ENCODE assay signal across 28 cellular contexts in genomic region chr3:150874666-150875219, GRCh38. TPM values are rescaled to one million over a fixed set of nuclear protein-coding genes. Genes with fewer than 3 reads are reported as not detected.
"Had no signal": no experiment of that assay in that cellular context is flagged by ENCODE, and none has a peak within 500 bp of the region (broad histone marks: within the 10 kb centered on the region; RNA-seq: fewer than 3 reads in every experiment).

No MANE protein-coding gene starts in this region.

- H3K27me3 Mint-ChIP-seq: activated naive CD4-positive, alpha-beta T cell treated with anti-CD3 and anti-CD28 coated beads, Interleukin-2, amount 50 U/mL, for 24 hours; dendritic cell treated with granulocyte-macrophage colony-stimulating factor and Interleukin-4, amounts not matched to agents 40 ng/mL and 50 ng/mL, for 4 days had no signal

- H3K36me3 Mint-ChIP-seq: activated naive CD4-positive, alpha-beta T cell treated with anti-CD3 and anti-CD28 coated beads, Interleukin-2, amount 50 U/mL, for 24 hours had no signal

- H3K36me3 ChIP-seq: gastrocnemius medialis, lower lobe of right lung, sigmoid colon, SJSA1, thoracic aorta, upper lobe of left lung, WERI-Rb-1 had no signal

- H3K4me1 Mint-ChIP-seq: activated naive CD4-positive, alpha-beta T cell treated with anti-CD3 and anti-CD28 coated beads, Interleukin-2, amount 50 U/mL, for 24 hours had no signal

- H3K27ac ChIP-seq: gastrocnemius medialis, lower lobe of right lung, sigmoid colon, SJSA1, thoracic aorta, WERI-Rb-1 had no signal

- DNase-seq: activated CD4-positive, alpha-beta T cell treated with anti-CD3 and anti-CD28 coated beads for 1 hour; activated CD4-positive, alpha-beta T cell treated with anti-CD3 and anti-CD28 coated beads, Interleukin-2, amount 50 U/mL, for 4 hours; activated CD8-positive, alpha-beta memory T cell treated with anti-CD3 and anti-CD28 coated beads for 24 hours; activated CD8-positive, alpha-beta memory T cell treated with anti-CD3 and anti-CD28 coated beads, Interleukin-2, amount 50 U/mL, for 4 hours; activated gamma-delta T cell treated with Interleukin-2 at 50 U/mL for 16 hours; activated T-cell treated with anti-CD3 and anti-CD28 coated beads, Interleukin-2, amount 50 U/mL, for 4 hours; cerebellar nuclear complex; effector CD4-positive, alpha-beta T cell; erythroblast; gastrocnemius medialis; kidney; lower lobe of right lung; mesendoderm; mucosa of descending colon; nephron progenitor cell; occipital lobe; sigmoid colon; stimulated activated CD4-positive, alpha-beta T cell treated with anti-CD3 and anti-CD28 coated beads, Interleukin-4, amount 100 ng/mL, for 1 hour; stimulated activated naive CD4-positive, alpha-beta T cell treated with Interleukin-2 at 50 U/mL for 16 hours; upper lobe of left lung; WERI-Rb-1 had no signal

- H3K9me3 Mint-ChIP-seq: activated naive CD4-positive, alpha-beta T cell treated with anti-CD3 and anti-CD28 coated beads, Interleukin-2, amount 50 U/mL, for 24 hours; activated T-cell treated with anti-CD3 and anti-CD28 coated beads, Interleukin-2, amount 50 U/mL, for 4 hours; dendritic cell treated with granulocyte-macrophage colony-stimulating factor and Interleukin-4, amounts not matched to agents 40 ng/mL and 50 ng/mL, for 4 days; nephron progenitor cell had no signal

- H3K27me3 ChIP-seq: gastrocnemius medialis, sigmoid colon, upper lobe of left lung had no signal

- ATAC-seq: activated T-cell treated with anti-CD3 and anti-CD28 coated beads, Interleukin-2, amount 50 U/mL, for 4 hours; gastrocnemius medialis; lower lobe of right lung; mucosa of descending colon had no signal

- H3K27ac Mint-ChIP-seq: activated naive CD4-positive, alpha-beta T cell treated with anti-CD3 and anti-CD28 coated beads, Interleukin-2, amount 50 U/mL, for 24 hours; dendritic cell treated with granulocyte-macrophage colony-stimulating factor and Interleukin-4, amounts not matched to agents 40 ng/mL and 50 ng/mL, for 4 days; nephron progenitor cell had no signal

- H3K9me3 ChIP-seq: gastrocnemius medialis, lower lobe of right lung, mucosa of descending colon, sigmoid colon, SJSA1, thoracic aorta, upper lobe of left lung had no signal

- H3K4me3 Mint-ChIP-seq: activated naive CD4-positive, alpha-beta T cell treated with anti-CD3 and anti-CD28 coated beads, Interleukin-2, amount 50 U/mL, for 24 hours; activated T-cell treated with anti-CD3 and anti-CD28 coated beads, Interleukin-2, amount 50 U/mL, for 4 hours; dendritic cell treated with granulocyte-macrophage colony-stimulating factor and Interleukin-4, amounts not matched to agents 40 ng/mL and 50 ng/mL, for 4 days; nephron progenitor cell had no signal

- H3K4me3 ChIP-seq: gastrocnemius medialis, lower lobe of right lung, mucosa of descending colon, sigmoid colon, SJSA1, thoracic aorta, upper lobe of left lung had no signal

- H3K4me1 ChIP-seq: gastrocnemius medialis, lower lobe of right lung, SJSA1, upper lobe of left lung had no signal

RNA-seq across cellular contexts. Expression of gene MINDY4B, which starts 30.5 kb away (rescaled TPM):
- total RNA-seq: activated T-cell treated with anti-CD3 and anti-CD28 coated beads, Interleukin-2, amount 50 U/mL, for 4 hours; gastrocnemius medialis; kidney; lower lobe of right lung; mucosa of descending colon; occipital lobe; posterior vena cava; renal cortical epithelial cell; sigmoid colon; SJSA1; thoracic aorta; upper lobe of left lung had no signal
- polyA plus RNA-seq: adipose tissue, sigmoid colon had no signal
